In the genomic region with DNA sequence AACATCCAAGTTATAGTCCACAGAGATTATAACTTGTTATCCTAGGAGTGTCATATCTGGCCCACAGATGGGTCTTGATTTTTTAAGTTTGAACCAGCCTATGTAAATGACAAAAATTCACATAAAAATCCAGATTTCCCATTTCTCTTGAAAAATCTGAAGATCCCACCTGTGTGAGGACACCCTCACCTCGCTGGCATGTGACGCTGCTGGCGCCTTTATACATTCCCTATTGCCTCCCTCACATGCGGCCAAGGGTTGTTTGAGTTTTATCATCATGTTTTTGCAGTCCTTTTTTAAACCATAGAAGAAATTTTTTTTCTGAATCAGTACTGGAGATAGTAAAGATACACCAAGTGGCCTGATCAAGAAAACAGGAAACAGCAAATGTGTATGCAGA, we compare ENCODE assay signal across 28 cellular contexts. TPM values are rescaled to one million over a fixed set of nuclear protein-coding genes. Genes with fewer than 3 reads are reported as not detected.
"Had no signal": no experiment of that assay in that cellular context is flagged by ENCODE, and none has a peak within 500 bp of the region (broad histone marks: within the 10 kb centered on the region; RNA-seq: fewer than 3 reads in every experiment).

No MANE protein-coding gene starts in this region.

- H3K4me2 ChIP-seq: smooth muscle cell had no signal

- ATAC-seq: left colon; lower lobe of right lung; naive thymus-derived CD8-positive, alpha-beta T cell; stimulated activated memory B cell treated with anti-CD40 and anti-IgM and Interleukin-4, amounts not matched to agents 10 μg/mL and 1 μg/mL and 100 μg/mL, for 72 hours; stimulated activated naive CD8-positive, alpha-beta T cell treated with anti-CD3 and anti-CD28 coated beads, Interleukin-15, amount 100 ng/mL, for 72 hours had no signal

- DNase-seq: immature natural killer cell; kidney; left colon; left lung; lower lobe of right lung; mammary epithelial cell; naive thymus-derived CD8-positive, alpha-beta T cell; nephron progenitor cell; right lobe of liver; stimulated activated CD4-positive, alpha-beta T cell treated with anti-CD3 and anti-CD28 coated beads, Interleukin-1b, Interleukin-23, amount 100 ng/mL, for 48 hours; stimulated activated CD4-positive, alpha-beta T cell treated with anti-CD3 and anti-CD28 coated beads, Interleukin-2, amount 100 ng/mL, for 48 hours; stimulated activated CD4-positive, alpha-beta T cell treated with anti-CD3 and anti-CD28 coated beads, Interleukin-4, amount 100 ng/mL, for 4 hours; stimulated activated CD8-positive, alpha-beta memory T cell treated with anti-CD3 and anti-CD28 coated beads, Interleukin-4, amount 100 ng/mL, for 48 hours; stimulated activated naive CD4-positive, alpha-beta T cell treated with Interleukin-2 at 50 U/mL for 16 hours; stimulated activated naive CD8-positive, alpha-beta T cell treated with anti-CD3 and anti-CD28 coated beads, Interleukin-15, amount 100 ng/mL, for 72 hours; upper lobe of left lung had no signal

- H3K4me1 ChIP-seq: left lung, lower lobe of right lung, right atrium auricular region, right lobe of liver, tibial nerve, upper lobe of left lung, vagina had no signal

- H3K4me3 Mint-ChIP-seq: immature natural killer cell; naive thymus-derived CD8-positive, alpha-beta T cell; nephron progenitor cell; stimulated activated memory B cell treated with anti-CD40 and anti-IgM and Interleukin-4, amounts not matched to agents 10 μg/mL and 1 μg/mL and 100 μg/mL, for 72 hours; stimulated activated naive CD8-positive, alpha-beta T cell treated with anti-CD3 and anti-CD28 coated beads, Interleukin-15, amount 100 ng/mL, for 72 hours had no signal

- H3K36me3 ChIP-seq: left lung, lower lobe of right lung, ovary, right atrium auricular region, right lobe of liver, tibial nerve, upper lobe of left lung, vagina had no signal

- H3K27ac Mint-ChIP-seq: immature natural killer cell; nephron progenitor cell; progenitor cell of endocrine pancreas; stimulated activated memory B cell treated with anti-CD40 and anti-IgM and Interleukin-4, amounts not matched to agents 10 μg/mL and 1 μg/mL and 100 μg/mL, for 72 hours; stimulated activated naive CD8-positive, alpha-beta T cell treated with anti-CD3 and anti-CD28 coated beads, Interleukin-15, amount 100 ng/mL, for 72 hours had no signal

- H3K27me3 ChIP-seq: left lung, ovary, right atrium auricular region, right lobe of liver, tibial nerve, upper lobe of left lung, vagina had no signal

- H3K4me1 Mint-ChIP-seq: immature natural killer cell; nephron progenitor cell; stimulated activated naive CD8-positive, alpha-beta T cell treated with anti-CD3 and anti-CD28 coated beads, Interleukin-15, amount 100 ng/mL, for 72 hours had no signal

- H3K27ac ChIP-seq: left lung, lower lobe of right lung, ovary, right atrium auricular region, right lobe of liver, tibial nerve, upper lobe of left lung, vagina had no signal

- H3K36me3 Mint-ChIP-seq: stimulated activated memory B cell treated with anti-CD40 and anti-IgM and Interleukin-4, amounts not matched to agents 10 μg/mL and 1 μg/mL and 100 μg/mL, for 72 hours had no signal

- FAIRE-seq: kidney had no signal

- H3K9me3 ChIP-seq: left lung, lower lobe of right lung, ovary, right atrium auricular region, right lobe of liver, vagina had no signal

- H3K4me3 ChIP-seq: left lung, lower lobe of right lung, ovary, right atrium auricular region, right lobe of liver, smooth muscle cell, tibial nerve, upper lobe of left lung, vagina had no signal

RNA-seq across cellular contexts. Expression of a gene that starts 25.9 kb away (rescaled TPM):
- total RNA-seq: kidney, left colon, left lung, liver, lower lobe of right lung, mammary epithelial cell, mucosa of gallbladder, omental fat pad, ovary, progenitor cell of endocrine pancreas, right atrium auricular region, right lobe of liver, skeletal muscle tissue, temporal lobe, tibial nerve, upper lobe of left lung, vagina had no signal
- polyA plus RNA-seq: liver, mammary epithelial cell, ovary, smooth muscle cell had no signal
